In the genomic region with DNA sequence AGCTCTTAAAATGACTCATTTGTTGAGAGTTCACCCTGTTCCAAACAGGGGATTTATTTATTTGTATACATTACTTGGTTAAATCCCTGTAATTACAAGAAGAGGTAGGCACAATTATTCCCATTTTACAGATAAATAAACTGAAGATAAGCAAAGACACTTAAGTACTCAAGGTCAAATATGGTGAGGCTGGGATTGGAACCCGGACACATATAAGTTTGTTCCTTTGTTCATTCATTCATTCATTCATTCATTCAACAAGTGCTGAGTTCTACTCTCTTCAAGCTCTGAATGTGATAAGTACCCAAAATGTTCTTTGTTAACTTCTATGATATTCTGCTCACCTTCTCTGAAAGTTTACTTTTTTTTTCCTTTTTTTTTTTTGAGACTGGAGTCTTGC, we compare ENCODE assay signal across 14 cellular contexts. TPM values are rescaled to one million over a fixed set of nuclear protein-coding genes. Genes with fewer than 3 reads are reported as not detected.
A peak's percentile ranks its signal among the peaks of the same experiment; 100 is the strongest.
DNase-seq lines count a peak whose midpoint lies in the region; ATAC-seq, FAIRE-seq and TF ChIP-seq lines count a peak whose summit lies in the region.
"Had no signal": no experiment of that assay in that cellular context is flagged by ENCODE, and none has a peak within 500 bp of the region (broad histone marks: within the 10 kb centered on the region; RNA-seq: fewer than 3 reads in every experiment).

No MANE protein-coding gene starts in this region.

- H3K27ac Mint-ChIP-seq in brain: peak overlapping the region in 2 of 5 experiments; percentile 53 to 61
- no peak overlapping the region for H3K27ac Mint-ChIP-seq in natural killer cell treated with Interleukin-12 subunit alpha and Interleukin-12 subunit beta and Interleukin-15 and Interleukin-18, amount 100 ng/mL, for 72 hours
- H3K27ac Mint-ChIP-seq: CD14-positive monocyte; CD8-positive, alpha-beta T cell; IgD-negative memory B cell had no signal

- intact Hi-C loops in sigmoid colon (cut with DNase I): loop anchor here (5.0 kb wide), 2 partner anchors 95 to 125 kb away; no protein-coding TSS in a partner anchor

- H3K4me1 ChIP-seq in sigmoid colon: peaks cover 0 to 40% (median 33%) of the 10 kb centered on the region in 4 donors

- no peak for TF ChIP-seq CTCF in D721Med (IDR thresholded peaks at IDR 0.05; ENCODE audit: insufficient read depth, missing control alignments)
- TF ChIP-seq CTCF in brain (conservative IDR thresholded peaks at IDR 0.05): no peak
- TF ChIP-seq CTCF in sigmoid colon (IDR thresholded peaks at IDR 0.05): no peak

- FAIRE-seq in D721Med (lab: Jason Lieb, UNC): peak; percentile 68
- FAIRE-seq: GM18507 had no signal

- no peak for TF ChIP-seq EP300 in sigmoid colon (IDR thresholded peaks at IDR 0.05)

- peaks cover 52% of the 10 kb centered on the region for H3K4me1 Mint-ChIP-seq in brain
- peaks cover 10 to 16% of the 10 kb centered on the region in 2 donors for H3K4me1 Mint-ChIP-seq in natural killer cell treated with Interleukin-12 subunit alpha and Interleukin-12 subunit beta and Interleukin-15 and Interleukin-18, amount 100 ng/mL, for 72 hours (ENCODE audit: low read depth in 2 of 2)

- no peak overlapping the region for H3K4me3 ChIP-seq in sigmoid colon

- H3K4me3 Mint-ChIP-seq in brain: peak overlapping the region in 3 of 5 experiments; percentile 20 to 59 (median 58)
- no peak overlapping the region for H3K4me3 Mint-ChIP-seq in natural killer cell treated with Interleukin-12 subunit alpha and Interleukin-12 subunit beta and Interleukin-15 and Interleukin-18, amount 100 ng/mL, for 72 hours
- H3K4me3 Mint-ChIP-seq: CD8-positive, alpha-beta T cell had no signal

- peaks cover 22% of the 10 kb centered on the region for H3K27me3 Mint-ChIP-seq in brain
- H3K27me3 Mint-ChIP-seq in natural killer cell treated with Interleukin-12 subunit alpha and Interleukin-12 subunit beta and Interleukin-15 and Interleukin-18, amount 100 ng/mL, for 72 hours: peaks cover 21 to 36% of the 10 kb centered on the region in 2 donors

- ATAC-seq in natural killer cell treated with Interleukin-12 subunit alpha and Interleukin-12 subunit beta and Interleukin-15 and Interleukin-18, amount 100 ng/mL, for 72 hours: no peak
- ATAC-seq: CD8-positive, alpha-beta T cell had no signal

- H3K27ac ChIP-seq in sigmoid colon: no peak overlapping the region

- no peaks in the 10 kb centered on the region for H3K36me3 ChIP-seq in sigmoid colon

- peaks cover 0 to 5% (median 0%) of the 10 kb centered on the region in 5 experiments for H3K9me3 Mint-ChIP-seq in brain
- no peaks in the 10 kb centered on the region for H3K9me3 Mint-ChIP-seq in natural killer cell treated with Interleukin-12 subunit alpha and Interleukin-12 subunit beta and Interleukin-15 and Interleukin-18, amount 100 ng/mL, for 72 hours
- H3K9me3 Mint-ChIP-seq: CD8-positive, alpha-beta T cell; IgD-negative memory B cell had no signal

- no peak for DNase-seq in D721Med (ENCODE audit: insufficient read length, low spot score)
- peak; percentile 19 for DNase-seq in LHCN-M2 (ENCODE audit: low read depth)
- peak; percentile 64 for DNase-seq in NCI-H748 (lab: John Stamatoyannopoulos, UW; ENCODE audit: unreplicated experiment)
- DNase-seq in natural killer cell treated with Interleukin-12 subunit alpha and Interleukin-12 subunit beta and Interleukin-15 and Interleukin-18, amount 100 ng/mL, for 72 hours (ENCODE audit: low spot score): no peak
- DNase-seq in amniotic stem cell (lab: John Stamatoyannopoulos, UW): no peak
- no peak for DNase-seq in sigmoid colon
- no peak for DNase-seq in middle frontal gyrus (ENCODE audit: extremely low spot score, low spot score)
- DNase-seq: CD8-positive, alpha-beta T cell; COR-L47; HCEC 1CT had no signal

- peaks cover 0 to 5% (median 0%) of the 10 kb centered on the region in 3 donors for H3K27me3 ChIP-seq in sigmoid colon

- no peaks in the 10 kb centered on the region for H3K36me3 Mint-ChIP-seq in brain
- no peaks in the 10 kb centered on the region for H3K36me3 Mint-ChIP-seq in natural killer cell treated with Interleukin-12 subunit alpha and Interleukin-12 subunit beta and Interleukin-15 and Interleukin-18, amount 100 ng/mL, for 72 hours
- H3K36me3 Mint-ChIP-seq: IgD-negative memory B cell had no signal

- 70 to 87% methylated on average over 1 of the region's 1 CpG for WGBS in sigmoid colon, 2 donors

- H3K9me3 ChIP-seq in sigmoid colon: no peaks in the 10 kb centered on the region

- TF ChIP-seq POLR2A in sigmoid colon (IDR thresholded peaks at IDR 0.05): no peak

RNA-seq across cellular contexts. Expression of gene TRIM9, which starts 2.4 kb away (rescaled TPM):
- 4.4 and 10.3 TPM in 2 replicates for total RNA-seq in LHCN-M2 (2014; rRNA removed)
- 0.32 TPM for polyA plus RNA-seq in LHCN-M2 (2012)
- 51.7 TPM for polyA plus RNA-seq in brain (ENCODE audit: insufficient read depth, low read depth, low replicate concordance)
- under 1 TPM; 0.11 to 0.24 TPM for total RNA-seq in natural killer cell treated with Interleukin-12 subunit alpha and Interleukin-12 subunit beta and Interleukin-15 and Interleukin-18, amount 100 ng/mL, for 72 hours
- total RNA-seq in sigmoid colon: 10 to 100 TPM; 13.5 to 21.0 (median 17.0) TPM
- polyA plus RNA-seq in sigmoid colon: 1 to 10 TPM; 2.4 to 2.8 (median 2.4) TPM
- polyA plus RNA-seq: CD14-positive monocyte had no signal

Comparison
In these comparisons a context has a peak if more than half of its experiments do, and no peak if none do; other contexts are left out.
1. DNase-seq: peak in LHCN-M2 (single experiment) and NCI-H748 (single experiment); none in D721Med (single experiment), natural killer cell treated with Interleukin-12 subunit alpha and Interleukin-12 subunit beta and Interleukin-15 and Interleukin-18, amount 100 ng/mL, for 72 hours (single experiment), amniotic stem cell (single experiment), sigmoid colon (single experiment) and middle frontal gyrus (single experiment).